Comparison of ENCODE assay signal across 7 cellular contexts in genomic region chr10:43408331-43408709, GRCh38. TPM values are rescaled to one million over a fixed set of nuclear protein-coding genes. Genes with fewer than 3 reads are reported as not detected.
DNase-seq lines count a peak whose midpoint lies in the region; ATAC-seq and TF ChIP-seq lines count a peak whose summit lies in the region.

No MANE protein-coding gene starts in this region.

- H3K36me3 ChIP-seq in Panc1 (ENCODE audit: control insufficient read depth, insufficient read depth, low read length) (peaks cover 9% of the 10 kb centered on the region), esophagus squamous epithelium (peaks cover 0 to 7% (median 0%) of the 10 kb centered on the region in 3 donors)

- H3K4me3 ChIP-seq in Panc1 (ENCODE audit: low read depth in 2 of 2, low read length in 2 of 2) (peak overlapping the region; percentile 68 to 96), esophagus squamous epithelium (peak overlapping the region; percentile 68 to 90 (median 86))

- WGBS in esophagus squamous epithelium, 2 donors, result 2% methylated on average over 17 of the region's 31 CpGs; no CpG with 5 or more reads in 1 of the 2 donors

- H3K27ac ChIP-seq in Panc1 (ENCODE audit: low read length), result peak overlapping the region; percentile 93
- H3K27ac ChIP-seq in esophagus squamous epithelium, result peak overlapping the region; percentile 97 to 100 (median 99)

- H3K27me3 ChIP-seq in Panc1 (ENCODE audit: control insufficient read depth, insufficient read depth, low read length), result no peaks in the 10 kb centered on the region
- H3K27me3 ChIP-seq in esophagus squamous epithelium, result no peaks in the 10 kb centered on the region

- POLR2A ChIA-PET in Panc1 (lab: Charles Lee), result interaction anchor here (1.3 to 1.4 kb wide), 2 partner anchors 12 kb away, joined by 3 to 10 read pairs; no protein-coding TSS in a partner anchor

- TF ChIP-seq CTCF in Panc1 (IDR thresholded peaks at IDR 0.05) (no peak), esophagus squamous epithelium (IDR thresholded peaks at IDR 0.05) (no peak)

- in situ Hi-C loops in Panc1 (cut with HindIII; ENCODE audit: low pct_unique_long_range_greater_than_20kb, low sequenced_read_pairs), result no loop called here

- CTCF ChIA-PET in Panc1 (lab: Charles Lee), result interaction anchor here (0.6 kb wide), 1 partner anchor 117 kb away, joined by 7 read pairs; no protein-coding TSS in a partner anchor

- TF ChIP-seq POLR2A in esophagus squamous epithelium (IDR thresholded peaks at IDR 0.05), result no peak

- no TSS peak for BruUV-seq in Panc1 (replicated peaks; lab: Mats Ljungman, UMichigan)

- ATAC-seq in GM21576 (IDR thresholded peaks at IDR 0.05; ENCODE audit: unreplicated experiment) (peak; percentile 0), Panc1 (peak; percentile 18), sciatic nerve (peak; percentile 3), HG03469 (IDR thresholded peaks at IDR 0.05; ENCODE audit: unreplicated experiment) (no peak)

- peaks cover 14% of the 10 kb centered on the region for H3K4me1 ChIP-seq in Panc1 (ENCODE audit: control insufficient read depth, insufficient read depth, low read length)
- H3K4me1 ChIP-seq in esophagus squamous epithelium, result peaks cover 22 to 54% (median 27%) of the 10 kb centered on the region in 3 donors

- H3K9me3 ChIP-seq in Panc1 (ENCODE audit: control insufficient read depth, insufficient read depth, low read depth, low read length), result no peaks in the 10 kb centered on the region
- H3K9me3 ChIP-seq in esophagus squamous epithelium, result no peaks in the 10 kb centered on the region

- DNase-seq in Panc1 (ENCODE audit: low read depth, low spot score), result no peak
- no peak for DNase-seq in esophagus squamous epithelium (lab: John Stamatoyannopoulos, UW)
- DNase-seq in sciatic nerve (ENCODE audit: low spot score), result no peak
- DNase-seq in NCI-H446 (lab: John Stamatoyannopoulos, UW), result no peak
- no peak for DNase-seq in NCI-H748 (lab: John Stamatoyannopoulos, UW; ENCODE audit: unreplicated experiment)

- intact Hi-C loops in Panc1 (cut with micrococcal nuclease; ENCODE audit: unreplicated experiment), result no loop called here
- intact Hi-C loops in esophagus squamous epithelium (cut with DNase I), result no loop called here
- intact Hi-C loops in sciatic nerve (cut with DNase I), result no loop called here

RNA-seq across cellular contexts. Expression of gene HNRNPF, which starts 0.7 kb away (rescaled TPM):
- total RNA-seq in Panc1 (2021; ENCODE audit: unreplicated experiment), result 466 TPM
- polyA plus RNA-seq in Panc1 (2012; ENCODE audit: insufficient read length), result 374 TPM
- 100 to 1,000 TPM; 154 to 229 (median 189) TPM for total RNA-seq in esophagus squamous epithelium
- total RNA-seq in sciatic nerve, result 130 TPM

RNA-seq across cellular contexts. Expression of gene ZNF487, which starts 28.6 kb away (rescaled TPM):
- total RNA-seq in Panc1 (2021; ENCODE audit: unreplicated experiment) (7.6 TPM), esophagus squamous epithelium (1 to 10 TPM; 1.7 to 4.6 (median 4.2) TPM), sciatic nerve (14.3 TPM)
- polyA plus RNA-seq in Panc1 (2012; ENCODE audit: insufficient read length), result 6.6 TPM

RNA-seq across cellular contexts. Expression of gene FXYD4, which starts 36.9 kb away (rescaled TPM):
- total RNA-seq in Panc1 (2021; ENCODE audit: unreplicated experiment) (not detected), esophagus squamous epithelium (not detected), sciatic nerve (not detected)
- polyA plus RNA-seq in Panc1 (2012; ENCODE audit: insufficient read length), result not detected
